ENCODE assay signal across 22 cellular contexts in genomic region chr1:195335541-195335940, GRCh38.
A peak's percentile ranks its signal among the peaks of the same experiment; 100 is the strongest.
DNase-seq lines count a peak whose midpoint lies in the region; ATAC-seq and TF ChIP-seq lines count a peak whose summit lies in the region.
"Had no signal": no experiment of that assay in that cellular context is flagged by ENCODE, and none has a peak within 500 bp of the region (broad histone marks: within the 10 kb centered on the region; RNA-seq: fewer than 3 reads in every experiment).

No MANE protein-coding gene starts in this region.

- no peaks in the 10 kb centered on the region for H3K36me3 ChIP-seq in adrenal gland (replicated peaks in 1 of 2)
- H3K36me3 ChIP-seq: BE2C had no signal

- no peaks in the 10 kb centered on the region for H3K27me3 ChIP-seq in adrenal gland
- H3K27me3 ChIP-seq: BE2C had no signal

- no peaks in the 10 kb centered on the region for H3K27me3 Mint-ChIP-seq in stimulated activated naive B cell treated with anti-CD40 and anti-IgM and Interleukin-4, amounts not matched to agents 10 μg/mL and 1 μg/mL and 100 μg/mL, for 72 hours
- H3K27me3 Mint-ChIP-seq: CD4-positive, CD25-positive, alpha-beta regulatory T cell had no signal

- ATAC-seq in stimulated activated naive B cell treated with anti-CD40 and anti-IgM and Interleukin-4, amounts not matched to agents 10 μg/mL and 1 μg/mL and 100 μg/mL, for 72 hours (replicated peaks) = no peak
- ATAC-seq: K562, Panc1, SK-N-SH treated with all-trans-retinoic acid at 6 μM for 48 hours had no signal

- H3K27ac ChIP-seq in adrenal gland = no peak overlapping the region

- DNase-seq in AG20443 (ENCODE audit: low spot score) = peak; percentile 9
- DNase-seq in GM04503 (ENCODE audit: low read depth) = peak; percentile 33
- DNase-seq in LNCaP clone FGC (ENCODE audit: low read depth) = peak; percentile 1
- DNase-seq in foreskin fibroblast = peak; percentile 5 to 18
- no peak for DNase-seq in activated CD4-positive, alpha-beta T cell treated with anti-CD3 and anti-CD28 coated beads for 1 hour
- DNase-seq in stimulated activated naive B cell treated with anti-CD40 and anti-IgM and Interleukin-4, amounts not matched to agents 10 μg/mL and 1 μg/mL and 100 μg/mL, for 72 hours = no peak
- DNase-seq in adrenal gland = no peak
- no peak for DNase-seq in activated T-cell treated with anti-CD3 and anti-CD28 coated beads for 4 hours
- DNase-seq: BE2C; CD4-positive, CD25-positive, alpha-beta regulatory T cell; DMS79; MM.1S; NCI-H1092 treated with DMSO at 0.1 percent for 48 hours; NCI-H1436 treated with DMSO at 0.1 percent for 48 hours; NCI-H1930; NCI-H226; NCI-H510A treated with DMSO at 0.1 percent for 48 hours; NCI-H774; NK-92 treated with Interleukin-12 subunit alpha and Interleukin-12 subunit beta, amount 100 ng/mL, for 24 hours had no signal

- H3K4me3 Mint-ChIP-seq in stimulated activated naive B cell treated with anti-CD40 and anti-IgM and Interleukin-4, amounts not matched to agents 10 μg/mL and 1 μg/mL and 100 μg/mL, for 72 hours = no peak overlapping the region
- H3K4me3 Mint-ChIP-seq: CD4-positive, CD25-positive, alpha-beta regulatory T cell had no signal

- no peaks in the 10 kb centered on the region for H3K36me3 Mint-ChIP-seq in stimulated activated naive B cell treated with anti-CD40 and anti-IgM and Interleukin-4, amounts not matched to agents 10 μg/mL and 1 μg/mL and 100 μg/mL, for 72 hours
- H3K36me3 Mint-ChIP-seq: CD4-positive, CD25-positive, alpha-beta regulatory T cell had no signal

- H3K9me3 Mint-ChIP-seq in stimulated activated naive B cell treated with anti-CD40 and anti-IgM and Interleukin-4, amounts not matched to agents 10 μg/mL and 1 μg/mL and 100 μg/mL, for 72 hours = no peaks in the 10 kb centered on the region

- no peak overlapping the region for H3K4me3 ChIP-seq in LNCaP clone FGC (ENCODE audit: low read depth, low read length)
- no peak overlapping the region for H3K4me3 ChIP-seq in foreskin fibroblast (ENCODE audit: low read depth in 1 of 2, low read length in 2 of 2)
- no peak overlapping the region for H3K4me3 ChIP-seq in adrenal gland
- H3K4me3 ChIP-seq: K562 had no signal

- TF ChIP-seq CTCF in LNCaP clone FGC (IDR thresholded peaks at IDR 0.05; ENCODE audit: control insufficient read depth, extremely low read depth, insufficient read depth) (no peak), foreskin fibroblast (IDR thresholded peaks at IDR 0.05; ENCODE audit: low read depth, low read length) (no peak), adrenal gland (IDR thresholded peaks at IDR 0.05) (no peak)

- H3K4me1 ChIP-seq in adrenal gland (replicated peaks in 1 of 2) = no peaks in the 10 kb centered on the region
- H3K4me1 ChIP-seq: BE2C had no signal

- intact Hi-C loops in adrenal gland (cut with DNase I) = no loop called here

- WGBS in adrenal gland, 4 donors = 81 to 87% (median 83%) methylated on average over 4 of the region's 4 CpGs

- H3K9me3 ChIP-seq in adrenal gland (replicated peaks in 1 of 3) = no peaks in the 10 kb centered on the region
- H3K9me3 ChIP-seq: BE2C had no signal

- no peak for TF ChIP-seq POLR2A in adrenal gland (IDR thresholded peaks at IDR 0.05)

- no peak overlapping the region for H3K27ac Mint-ChIP-seq in stimulated activated naive B cell treated with anti-CD40 and anti-IgM and Interleukin-4, amounts not matched to agents 10 μg/mL and 1 μg/mL and 100 μg/mL, for 72 hours
- H3K27ac Mint-ChIP-seq: CD4-positive, CD25-positive, alpha-beta regulatory T cell had no signal

- H3K4me1 Mint-ChIP-seq in stimulated activated naive B cell treated with anti-CD40 and anti-IgM and Interleukin-4, amounts not matched to agents 10 μg/mL and 1 μg/mL and 100 μg/mL, for 72 hours = no peaks in the 10 kb centered on the region
- H3K4me1 Mint-ChIP-seq: CD4-positive, CD25-positive, alpha-beta regulatory T cell had no signal

Comparison
In these comparisons a context has a peak if more than half of its experiments do, and no peak if none do; other contexts are left out.
1. DNase-seq: peak in AG20443 (single experiment), GM04503 (single experiment), LNCaP clone FGC (single experiment) and foreskin fibroblast (2 of 2); none in activated CD4-positive, alpha-beta T cell treated with anti-CD3 and anti-CD28 coated beads for 1 hour (single experiment), stimulated activated naive B cell treated with anti-CD40 and anti-IgM and Interleukin-4, amounts not matched to agents 10 μg/mL and 1 μg/mL and 100 μg/mL, for 72 hours (single experiment), adrenal gland (0 of 7) and activated T-cell treated with anti-CD3 and anti-CD28 coated beads for 4 hours (single experiment).